In genomic region chr1:180615493-180616290, GRCh38 we compare ENCODE assay signal across 20 cellular contexts. TPM values are rescaled to one million over a fixed set of nuclear protein-coding genes. Genes with fewer than 3 reads are reported as not detected.
A peak's percentile ranks its signal among the peaks of the same experiment; 100 is the strongest.
DNase-seq lines count a peak whose midpoint lies in the region; ATAC-seq and TF ChIP-seq lines count a peak whose summit lies in the region.
"Had no signal": no experiment of that assay in that cellular context is flagged by ENCODE, and none has a peak within 500 bp of the region (broad histone marks: within the 10 kb centered on the region; RNA-seq: fewer than 3 reads in every experiment).

No MANE protein-coding gene starts in this region.

- ATAC-seq in lower lobe of right lung, result peak; percentile 20 to 44
- ATAC-seq in HG03097 (IDR thresholded peaks at IDR 0.05; ENCODE audit: low FRiP score, unreplicated experiment), result no peak
- ATAC-seq: SK-N-SH treated with all-trans-retinoic acid at 6 μM for 48 hours had no signal

- H3K4me3 Mint-ChIP-seq in activated CD4-positive, alpha-beta T cell treated with anti-CD3 and anti-CD28 coated beads, Interleukin-2, amount 10 ng/mL, durations not matched to agents 7 days and 5 days, result no peak overlapping the region
- H3K4me3 Mint-ChIP-seq: B cell; CD4-positive, alpha-beta memory T cell; IgD-negative memory B cell had no signal

- H3K36me3 ChIP-seq in lower lobe of right lung, result no peaks in the 10 kb centered on the region
- H3K36me3 ChIP-seq: Peyer's patch had no signal

- H3K9me3 Mint-ChIP-seq in activated CD4-positive, alpha-beta T cell treated with anti-CD3 and anti-CD28 coated beads, Interleukin-2, amount 10 ng/mL, durations not matched to agents 7 days and 5 days, result no peaks in the 10 kb centered on the region
- H3K9me3 Mint-ChIP-seq: CD4-positive, alpha-beta memory T cell; IgD-negative memory B cell had no signal

- peaks cover 43% of the 10 kb centered on the region for H3K4me1 ChIP-seq in lower lobe of right lung
- H3K4me1 ChIP-seq: Peyer's patch had no signal

- POLR2A ChIA-PET in activated CD4-positive, alpha-beta T cell treated with anti-CD3 and anti-CD28 coated beads, Interleukin-2, amount 10 ng/mL, durations not matched to agents 7 days and 5 days (lab: Charles Lee), result no interaction called here

- H3K9me3 ChIP-seq in lower lobe of right lung, result no peaks in the 10 kb centered on the region
- H3K9me3 ChIP-seq: Peyer's patch had no signal

- H3K4me3 ChIP-seq in LNCaP clone FGC (ENCODE audit: low read depth, low read length) (no peak overlapping the region), lower lobe of right lung (no peak overlapping the region)
- H3K4me3 ChIP-seq: Peyer's patch had no signal

- H3K4me1 Mint-ChIP-seq in activated CD4-positive, alpha-beta T cell treated with anti-CD3 and anti-CD28 coated beads, Interleukin-2, amount 10 ng/mL, durations not matched to agents 7 days and 5 days, result peaks cover 6% of the 10 kb centered on the region

- H3K27me3 Mint-ChIP-seq in activated CD4-positive, alpha-beta T cell treated with anti-CD3 and anti-CD28 coated beads, Interleukin-2, amount 10 ng/mL, durations not matched to agents 7 days and 5 days, result no peaks in the 10 kb centered on the region
- H3K27me3 Mint-ChIP-seq: B cell; CD4-positive, alpha-beta memory T cell; IgD-negative memory B cell had no signal

- intact Hi-C loops in lower lobe of right lung (cut with DNase I), result no loop called here

- H3K27ac ChIP-seq in C4-2B (peak overlapping the region; percentile 65; the same call in 1 of the 2 replicates), epithelial cell of prostate (peak overlapping the region; percentile 58), lower lobe of right lung (no peak overlapping the region)
- H3K27ac ChIP-seq: Peyer's patch had no signal

- H3K27ac Mint-ChIP-seq in activated CD4-positive, alpha-beta T cell treated with anti-CD3 and anti-CD28 coated beads, Interleukin-2, amount 10 ng/mL, durations not matched to agents 7 days and 5 days, result no peak overlapping the region
- H3K27ac Mint-ChIP-seq: B cell; CD4-positive, alpha-beta memory T cell; IgD-negative memory B cell had no signal

- H3K36me3 Mint-ChIP-seq in activated CD4-positive, alpha-beta T cell treated with anti-CD3 and anti-CD28 coated beads, Interleukin-2, amount 10 ng/mL, durations not matched to agents 7 days and 5 days (ENCODE audit: low read depth), result no peaks in the 10 kb centered on the region
- H3K36me3 Mint-ChIP-seq: CD4-positive, alpha-beta memory T cell; IgD-negative memory B cell had no signal

- no peaks in the 10 kb centered on the region for H3K27me3 ChIP-seq in lower lobe of right lung (ENCODE audit: low read depth)
- H3K27me3 ChIP-seq: Peyer's patch had no signal

- TF ChIP-seq CTCF in C4-2B (conservative IDR thresholded peaks at IDR 0.05), result no peak
- no peak for TF ChIP-seq CTCF in LNCaP clone FGC (IDR thresholded peaks at IDR 0.05; ENCODE audit: control insufficient read depth, extremely low read depth, insufficient read depth)
- no peak for TF ChIP-seq CTCF in lower lobe of right lung (IDR thresholded peaks at IDR 0.05)

- DNase-seq in LNCaP clone FGC (ENCODE audit: low read depth) (peak; percentile 98), epithelial cell of prostate (ENCODE audit: low read depth, low spot score) (no peak), lower lobe of right lung (no peak), OCI-M1 (lab: John Stamatoyannopoulos, UW) (no peak)
- no peak for DNase-seq in activated CD4-positive, alpha-beta T cell treated with anti-CD3 and anti-CD28 coated beads, Interleukin-2, amount 10 ng/mL, durations not matched to agents 7 days and 5 days
- DNase-seq: CD4-positive, alpha-beta memory T cell; DND-41; GF-D8; GOT3; NCI-H1436 treated with DMSO at 0.1 percent for 48 hours; NCI-H2107; NCI-H774; Peyer's patch; Right ventricle myocardium superior had no signal

- CTCF ChIA-PET in activated CD4-positive, alpha-beta T cell treated with anti-CD3 and anti-CD28 coated beads, Interleukin-2, amount 10 ng/mL, durations not matched to agents 7 days and 5 days (lab: Charles Lee), result interaction anchor here (1.3 kb wide), 2 partner anchors 7 to 12 kb away, joined by 3 to 7 read pairs; no protein-coding TSS in a partner anchor

RNA-seq across cellular contexts. Expression of gene XPR1, which starts 16.1 kb away (rescaled TPM):
- 21.1 TPM for total RNA-seq in lower lobe of right lung
- 10 to 100 TPM; 18.0 to 20.5 TPM for total RNA-seq in activated CD4-positive, alpha-beta T cell treated with anti-CD3 and anti-CD28 coated beads, Interleukin-2, amount 10 ng/mL, durations not matched to agents 7 days and 5 days

RNA-seq across cellular contexts. Expression of gene OVAAL, which starts 56.9 kb away (rescaled TPM):
- total RNA-seq in lower lobe of right lung, result not detected
- not detected for total RNA-seq in activated CD4-positive, alpha-beta T cell treated with anti-CD3 and anti-CD28 coated beads, Interleukin-2, amount 10 ng/mL, durations not matched to agents 7 days and 5 days
- total RNA-seq: B cell; CD4-positive, alpha-beta memory T cell; NCI-H460; Peyer's patch had no signal
